25 cellular contexts compared by ENCODE assay signal in the genomic region with DNA sequence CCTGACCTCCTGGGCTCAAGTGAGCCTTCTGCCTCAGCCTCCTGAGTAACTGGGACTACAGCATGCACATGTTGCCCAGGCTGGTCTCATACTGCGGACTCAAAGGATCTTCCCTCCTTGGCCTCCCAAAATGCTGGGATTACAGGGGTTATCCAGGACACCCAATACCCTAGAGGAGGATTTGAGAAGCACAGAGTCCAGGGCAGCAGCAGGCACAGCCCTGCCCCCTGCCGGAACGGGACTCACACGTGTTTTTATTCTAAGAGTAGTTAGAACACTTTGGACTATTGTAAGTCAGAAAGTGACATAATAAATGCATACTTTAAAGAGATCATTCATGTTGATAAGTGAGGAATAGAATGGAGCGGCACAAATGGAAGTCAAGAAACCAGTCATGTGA.
DNase-seq lines count a peak whose midpoint lies in the region; ATAC-seq, FAIRE-seq and TF ChIP-seq lines count a peak whose summit lies in the region.
"Had no signal": no experiment of that assay in that cellular context is flagged by ENCODE, and none has a peak within 500 bp of the region (broad histone marks: within the 10 kb centered on the region; RNA-seq: fewer than 3 reads in every experiment).

No MANE protein-coding gene starts in this region.

- TF ChIP-seq CTCF in Calu3 (IDR thresholded peaks at IDR 0.05; ENCODE audit: unreplicated experiment) = no peak
- peak; percentile 10; the same call in 1 of the 2 replicates for TF ChIP-seq CTCF in HFFc6 (IDR thresholded peaks at IDR 0.05)
- TF ChIP-seq CTCF in endodermal cell (conservative IDR thresholded peaks at IDR 0.05) = peak; percentile 34

- H3K36me3 Mint-ChIP-seq in Calu3 (ENCODE audit: insufficient read depth, unreplicated experiment) (no peaks in the 10 kb centered on the region), HFFc6 (ENCODE audit: low read depth) (no peaks in the 10 kb centered on the region; the same call in none of the 2 replicates), endodermal cell (ENCODE audit: low read depth) (no peaks in the 10 kb centered on the region)
- H3K36me3 Mint-ChIP-seq: CD8-positive, alpha-beta T cell had no signal

- CTCF ChIA-PET in Calu3 (lab: Charles Lee) = no interaction called here

- peak; percentile 25 for DNase-seq in Calu3
- DNase-seq in HFFc6 = no peak
- DNase-seq in SK-MEL-5 (ENCODE audit: low read depth, low spot score) = peak; percentile 71
- DNase-seq in endodermal cell = no peak
- no peak for DNase-seq in HTR-8/SVneo (ENCODE audit: insufficient read length, low spot score)
- no peak for DNase-seq in hepatic stellate cell (ENCODE audit: low spot score)
- DNase-seq in left ventricle myocardium superior = no peak
- DNase-seq: CD8-positive, alpha-beta T cell; DMS153; GM23248; KBM-7; MV-4-11; NCI-H1105 treated with DMSO at 0.1 percent for 48 hours; NCI-H2029 treated with DMSO at 0.1 percent for 48 hours; NCI-H2171; NCI-H345; NCI-H524; PC-9; SHP77 treated with DMSO at 0.1 percent for 48 hours; SK-N-SH had no signal

- H3K4me1 Mint-ChIP-seq in Calu3 (ENCODE audit: low read depth, unreplicated experiment) (peaks cover 7% of the 10 kb centered on the region), HFFc6 (ENCODE audit: low read depth) (no peaks in the 10 kb centered on the region), endodermal cell (no peaks in the 10 kb centered on the region)

- no peaks in the 10 kb centered on the region for H3K27me3 Mint-ChIP-seq in Calu3 (ENCODE audit: unreplicated experiment)
- peaks cover 1% of the 10 kb centered on the region; the same call in 1 of the 2 replicates for H3K27me3 Mint-ChIP-seq in HFFc6 (ENCODE audit: insufficient read depth)
- no peaks in the 10 kb centered on the region for H3K27me3 Mint-ChIP-seq in endodermal cell (ENCODE audit: insufficient read depth)

- intact Hi-C loops in Calu3 (cut with micrococcal nuclease; ENCODE audit: unreplicated experiment) = no loop called here
- intact Hi-C loops in left ventricle myocardium superior (cut with micrococcal nuclease) = no loop called here

- H3K27ac Mint-ChIP-seq in Calu3 (ENCODE audit: unreplicated experiment) (no peak overlapping the region), HFFc6 (no peak overlapping the region), endodermal cell (no peak overlapping the region)
- H3K27ac Mint-ChIP-seq: CD8-positive, alpha-beta T cell had no signal

- H3K4me3 Mint-ChIP-seq in Calu3 (ENCODE audit: low read depth, unreplicated experiment) (no peak overlapping the region), HFFc6 (no peak overlapping the region), endodermal cell (no peak overlapping the region)
- H3K4me3 Mint-ChIP-seq: CD8-positive, alpha-beta T cell had no signal

- in situ Hi-C loops in SK-MEL-5 (cut with HindIII; ENCODE audit: low pct_unique_long_range_greater_than_20kb, low sequenced_read_pairs) = no loop called here

- FAIRE-seq in HTR-8/SVneo (lab: Jason Lieb, UNC) = no peak
- FAIRE-seq: GM12891, HepG2 had no signal

- no peak for ATAC-seq in GM19467 (IDR thresholded peaks at IDR 0.05; ENCODE audit: unreplicated experiment)
- ATAC-seq in left ventricle myocardium superior = no peak
- ATAC-seq: CD8-positive, alpha-beta T cell; HepG2 had no signal

- H3K4me3 ChIP-seq in endodermal cell (ENCODE audit: low read length) = no peak overlapping the region
- H3K4me3 ChIP-seq: BLaER1 treated with 17β-estradiol and CSF1 and Interleukin-3, amounts not matched to agents 10 nM and 100 nM; GM23248; PC-9 had no signal

- no peaks in the 10 kb centered on the region for H3K27me3 ChIP-seq in endodermal cell (ENCODE audit: control insufficient read depth, insufficient read depth, low read length, poor library complexity, severe bottlenecking)
- H3K27me3 ChIP-seq: BLaER1 treated with 17β-estradiol and CSF1 and Interleukin-3, amounts not matched to agents 10 nM and 100 nM had no signal

- H3K36me3 ChIP-seq in endodermal cell (ENCODE audit: control insufficient read depth, insufficient read depth, low read length) = no peaks in the 10 kb centered on the region
- H3K36me3 ChIP-seq: BLaER1 treated with 17β-estradiol and CSF1 and Interleukin-3, amounts not matched to agents 10 nM and 100 nM had no signal

- no peak overlapping the region for H3K27ac ChIP-seq in endodermal cell (ENCODE audit: low read depth, low read length)
- H3K27ac ChIP-seq: BLaER1 treated with 17β-estradiol and CSF1 and Interleukin-3, amounts not matched to agents 10 nM and 100 nM; PC-9; RWPE1 had no signal

- no TSS peak for BruUV-seq in Calu3 (replicated peaks; lab: Mats Ljungman, UMichigan)

- no peaks in the 10 kb centered on the region for H3K9me3 Mint-ChIP-seq in Calu3 (ENCODE audit: low read depth, unreplicated experiment)
- peaks cover 62% of the 10 kb centered on the region for H3K9me3 Mint-ChIP-seq in HFFc6
- H3K9me3 Mint-ChIP-seq in endodermal cell = peaks cover 2% of the 10 kb centered on the region

- no peaks in the 10 kb centered on the region for H3K9me3 ChIP-seq in endodermal cell (ENCODE audit: control insufficient read depth, low read length)
- H3K9me3 ChIP-seq: BLaER1 treated with 17β-estradiol and CSF1 and Interleukin-3, amounts not matched to agents 10 nM and 100 nM; SK-N-SH had no signal

- H3K9ac ChIP-seq in endodermal cell (ENCODE audit: extremely low read depth, low read length, poor library complexity, severe bottlenecking) = no peak overlapping the region
- H3K9ac ChIP-seq: BLaER1 treated with 17β-estradiol and CSF1 and Interleukin-3, amounts not matched to agents 10 nM and 100 nM; SK-N-SH had no signal

- no peaks in the 10 kb centered on the region for H3K4me1 ChIP-seq in endodermal cell (ENCODE audit: control insufficient read depth, insufficient read depth, low read length)
- H3K4me1 ChIP-seq: BLaER1 treated with 17β-estradiol and CSF1 and Interleukin-3, amounts not matched to agents 10 nM and 100 nM had no signal

- 95 to 100% methylated on average over 4 to 5 of the region's 5 CpGs for WGBS in endodermal cell (ENCODE audit: insufficient coverage in 1 of 2, insufficient read length in 1 of 2), 2 experiments

Comparison
In these comparisons a context has a peak if more than half of its experiments do, and no peak if none do; other contexts are left out.
1. DNase-seq: peak in Calu3 (single experiment) and SK-MEL-5 (single experiment); none in HFFc6 (single experiment), endodermal cell (single experiment), HTR-8/SVneo (single experiment), hepatic stellate cell (single experiment) and left ventricle myocardium superior (single experiment).